9 cellular contexts compared by ENCODE assay signal in genomic region chr15:95284933-95285401, GRCh38.
DNase-seq lines count a peak whose midpoint lies in the region; ATAC-seq, FAIRE-seq and TF ChIP-seq lines count a peak whose summit lies in the region.
"Had no signal": no experiment of that assay in that cellular context is flagged by ENCODE, and none has a peak within 500 bp of the region (broad histone marks: within the 10 kb centered on the region; RNA-seq: fewer than 3 reads in every experiment).

No MANE protein-coding gene starts in this region.

- H3K4me3 ChIP-seq in kidney (ENCODE audit: low read length in 2 of 2) (no peak overlapping the region), trophoblast cell (ENCODE audit: low read depth, low read length) (no peak overlapping the region), WERI-Rb-1 (ENCODE audit: low read depth, low read length) (no peak overlapping the region)

- H4K12ac ChIP-seq in trophoblast cell (ENCODE audit: low read depth, low read length): no peak overlapping the region

- H3K9me3 ChIP-seq in kidney (ENCODE audit: control insufficient read depth in 1 of 2, low read length in 2 of 2) (no peaks in the 10 kb centered on the region), trophoblast cell (ENCODE audit: insufficient read depth, low read depth, low read length) (no peaks in the 10 kb centered on the region), WERI-Rb-1 (ENCODE audit: severe bottlenecking) (no peaks in the 10 kb centered on the region)

- no peaks in the 10 kb centered on the region for H3K79me2 ChIP-seq in trophoblast cell (ENCODE audit: control insufficient read depth, insufficient read depth, low read length, poor library complexity)

- H3K23ac ChIP-seq in trophoblast cell (ENCODE audit: low read length): no peak overlapping the region

- ATAC-seq in GM21717 (IDR thresholded peaks at IDR 0.05; ENCODE audit: unreplicated experiment) (peak; percentile 58), GM18873 (IDR thresholded peaks at IDR 0.05; ENCODE audit: low FRiP score, unreplicated experiment) (no peak)

- H3K79me1 ChIP-seq in trophoblast cell (ENCODE audit: low read length): no peaks in the 10 kb centered on the region

- intact Hi-C loops in kidney (cut with DNase I): loop anchor here (10.0 kb wide), 1 partner anchor 1050 kb away; the partner anchor contains the start of gene NR2F2

- H4K8ac ChIP-seq in trophoblast cell (ENCODE audit: low read depth, low read length): no peak overlapping the region

- DNase-seq in AG08396 (ENCODE audit: low spot score) (peak; percentile 22), kidney (peak; percentile 66), NCI-H1694 (lab: John Stamatoyannopoulos, UW) (no peak), trophoblast cell (no peak), WERI-Rb-1 (no peak)

- no peak overlapping the region for H2BK12ac ChIP-seq in trophoblast cell (ENCODE audit: low read length)

- H2BK5ac ChIP-seq in trophoblast cell (ENCODE audit: low read depth, low read length, poor library complexity): no peak overlapping the region

- H2AFZ ChIP-seq in trophoblast cell (ENCODE audit: insufficient read depth, low read length, poor library complexity): no peak overlapping the region

- H4K91ac ChIP-seq in trophoblast cell (ENCODE audit: low read depth, low read length): no peak overlapping the region

- H3K27ac ChIP-seq in VCaP: no peak overlapping the region
- H3K27ac ChIP-seq in kidney (ENCODE audit: low read depth in 2 of 2, low read length in 2 of 2): no peak overlapping the region
- no peak overlapping the region for H3K27ac ChIP-seq in trophoblast cell (ENCODE audit: low read depth, low read length)
- H3K27ac ChIP-seq in WERI-Rb-1: no peak overlapping the region

- no peak overlapping the region for H3K4me2 ChIP-seq in trophoblast cell (ENCODE audit: low read length)

- H3K14ac ChIP-seq in trophoblast cell (ENCODE audit: low read length): no peak overlapping the region

- no peak overlapping the region for H3K4ac ChIP-seq in trophoblast cell (ENCODE audit: low read depth, low read length)

- no peak for FAIRE-seq in kidney (lab: Jason Lieb, UNC)
- FAIRE-seq: G401.6 had no signal

- peak; percentile 12; the same call in 1 of the 2 replicates for TF ChIP-seq CTCF in VCaP (conservative IDR thresholded peaks at IDR 0.05)
- no peak for TF ChIP-seq CTCF in kidney (IDR thresholded peaks at IDR 0.05; ENCODE audit: borderline replicate concordance, extremely low read depth, insufficient read depth)
- no peak for TF ChIP-seq CTCF in WERI-Rb-1 (IDR thresholded peaks at IDR 0.05; ENCODE audit: low read depth, low read length)

- H3K18ac ChIP-seq in trophoblast cell (ENCODE audit: low read length): no peak overlapping the region

- H3K27me3 ChIP-seq in trophoblast cell (ENCODE audit: insufficient read depth, low read length) (no peaks in the 10 kb centered on the region), WERI-Rb-1 (ENCODE audit: insufficient read depth, low read depth, severe bottlenecking) (peaks cover 40% of the 10 kb centered on the region)

- no peak overlapping the region for H2BK120ac ChIP-seq in trophoblast cell (ENCODE audit: insufficient read depth, low read length, poor library complexity)

- no peaks in the 10 kb centered on the region for H3K4me1 ChIP-seq in kidney (ENCODE audit: control insufficient read depth in 1 of 2, insufficient read depth in 1 of 2, low read depth in 1 of 2, low read length in 2 of 2)
- H3K4me1 ChIP-seq in trophoblast cell (ENCODE audit: control insufficient read depth in 1 of 2, insufficient read depth in 2 of 2, low read length in 2 of 2): peaks cover 3 to 6% of the 10 kb centered on the region in 2 experiments

- WGBS in trophoblast cell (ENCODE audit: extremely low coverage, insufficient coverage, insufficient read length): no CpG with 5 or more reads among the region's 3 CpGs

- H2AK5ac ChIP-seq in trophoblast cell (ENCODE audit: low read length): no peak overlapping the region

- H3K36me3 ChIP-seq in kidney (ENCODE audit: control insufficient read depth in 1 of 2, insufficient read depth in 2 of 2, low read length in 2 of 2) (no peaks in the 10 kb centered on the region), trophoblast cell (ENCODE audit: control insufficient read depth in 1 of 2, insufficient read depth in 2 of 2, low read length in 2 of 2) (no peaks in the 10 kb centered on the region), WERI-Rb-1 (no peaks in the 10 kb centered on the region)

- H3K9ac ChIP-seq in kidney (ENCODE audit: low read length in 2 of 2): no peak overlapping the region
- H3K9ac ChIP-seq in trophoblast cell (ENCODE audit: low read length): no peak overlapping the region

Comparison
In these comparisons a context has a peak if more than half of its experiments do, and no peak if none do; other contexts are left out.
1. DNase-seq: peak in AG08396 (single experiment) and kidney (single experiment); none in NCI-H1694 (single experiment), trophoblast cell (0 of 2) and WERI-Rb-1 (single experiment).